Comparison of ENCODE assay signal across 8 cellular contexts in the genomic region with DNA sequence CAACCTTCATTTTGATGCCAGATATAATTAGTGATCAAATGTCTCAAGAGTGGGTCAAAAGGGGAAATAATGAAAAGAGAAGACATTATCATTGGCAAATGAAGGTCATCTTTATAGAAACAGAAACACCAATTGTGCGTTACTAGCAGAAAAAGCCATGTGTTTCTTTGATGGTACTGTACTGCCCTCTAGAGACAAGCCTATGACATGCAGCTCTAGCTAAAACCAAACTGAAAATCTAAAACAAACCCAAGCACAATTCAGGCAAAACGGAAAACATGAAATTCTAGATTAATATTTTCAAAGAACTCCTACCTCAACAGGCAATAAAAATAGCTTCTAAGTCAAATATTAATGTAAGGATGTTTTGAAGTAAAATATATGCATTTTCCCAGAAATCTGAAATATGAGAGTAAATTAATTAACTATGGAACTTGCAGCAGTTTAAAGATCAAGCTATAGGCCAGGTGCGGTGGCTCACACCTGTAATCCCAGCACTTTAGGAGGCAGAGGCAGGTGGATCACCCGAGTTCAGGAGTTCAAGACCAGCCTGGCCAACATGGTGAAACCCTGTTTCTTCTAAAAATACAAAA.
DNase-seq lines count a peak whose midpoint lies in the region; ATAC-seq and TF ChIP-seq lines count a peak whose summit lies in the region.

No MANE protein-coding gene starts in this region.

- no peak overlapping the region for H4K91ac ChIP-seq in trophoblast cell (ENCODE audit: low read depth, low read length)

- no peak overlapping the region for H2BK12ac ChIP-seq in trophoblast cell (ENCODE audit: low read length)

- DNase-seq in SIG-M5 treated with dmso at 0.1 percent for 504 hours (lab: John Stamatoyannopoulos, UW; ENCODE audit: unreplicated experiment) = peak; percentile 59
- DNase-seq in SIG-M5 (lab: John Stamatoyannopoulos, UW) = no peak
- peak; percentile 67 for DNase-seq in RKO (ENCODE audit: low spot score)
- peak; percentile 21 to 57 for DNase-seq in fibroblast of lung (ENCODE audit: low read depth in 2 of 2)
- DNase-seq in trophoblast cell = peak; percentile 18 to 69
- no peak for DNase-seq in posterior cingulate gyrus

- H3K4me3 ChIP-seq in fibroblast of lung (replicated peaks in 1 of 4; ENCODE audit: control extremely low read depth in 1 of 4, insufficient read depth in 1 of 4, low read depth in 3 of 4, low read length in 4 of 4) (no peak overlapping the region), trophoblast cell (ENCODE audit: low read depth, low read length) (no peak overlapping the region)

- intact Hi-C loops in posterior cingulate gyrus (cut with DNase I) = no loop called here

- H3K4me2 ChIP-seq in fibroblast of lung (ENCODE audit: extremely low read depth, insufficient read depth, low read length) (peak overlapping the region; percentile 59), trophoblast cell (ENCODE audit: low read length) (no peak overlapping the region)

- H3K9ac ChIP-seq in fibroblast of lung (ENCODE audit: insufficient read depth, low read length) = no peak overlapping the region
- no peak overlapping the region for H3K9ac ChIP-seq in trophoblast cell (ENCODE audit: low read length)

- no peaks in the 10 kb centered on the region for H3K4me1 ChIP-seq in fibroblast of lung (ENCODE audit: control insufficient read depth, extremely low read depth, insufficient read depth, low read length)
- no peaks in the 10 kb centered on the region for H3K4me1 ChIP-seq in trophoblast cell (ENCODE audit: control insufficient read depth in 1 of 2, insufficient read depth in 2 of 2, low read length in 2 of 2)

- no peak overlapping the region for H3K27ac ChIP-seq in fibroblast of lung (ENCODE audit: insufficient read depth, low read length)
- no peak overlapping the region for H3K27ac ChIP-seq in trophoblast cell (ENCODE audit: low read depth, low read length)

- no peaks in the 10 kb centered on the region for H4K20me1 ChIP-seq in fibroblast of lung (ENCODE audit: control insufficient read depth, extremely low read depth, insufficient read depth, low read length)

- no peaks in the 10 kb centered on the region for H3K36me3 ChIP-seq in fibroblast of lung (ENCODE audit: control insufficient read depth, insufficient read depth, low read length)
- no peaks in the 10 kb centered on the region for H3K36me3 ChIP-seq in trophoblast cell (ENCODE audit: control insufficient read depth in 1 of 2, insufficient read depth in 2 of 2, low read length in 2 of 2)

- ATAC-seq in GM21528 (IDR thresholded peaks at IDR 0.05; ENCODE audit: low FRiP score, unreplicated experiment) = peak; percentile 84

- H3K9me3 ChIP-seq in fibroblast of lung (ENCODE audit: control insufficient read depth, insufficient read depth, low read depth, low read length) (no peaks in the 10 kb centered on the region), trophoblast cell (ENCODE audit: insufficient read depth, low read depth, low read length) (no peaks in the 10 kb centered on the region)

- no CpG with 5 or more reads among the region's 4 CpGs for WGBS in trophoblast cell (ENCODE audit: extremely low coverage, insufficient coverage, insufficient read length)

- H2AFZ ChIP-seq in fibroblast of lung (ENCODE audit: low read length) (no peak overlapping the region), trophoblast cell (ENCODE audit: insufficient read depth, low read length, poor library complexity) (no peak overlapping the region)

- no peaks in the 10 kb centered on the region for H3K79me1 ChIP-seq in trophoblast cell (ENCODE audit: low read length)

- no peak overlapping the region for H3K4ac ChIP-seq in trophoblast cell (ENCODE audit: low read depth, low read length)

- no peak overlapping the region for H2AK5ac ChIP-seq in trophoblast cell (ENCODE audit: low read length)

- H2BK5ac ChIP-seq in trophoblast cell (ENCODE audit: low read depth, low read length, poor library complexity) = no peak overlapping the region

- TF ChIP-seq CTCF in LNCAP (IDR thresholded peaks at IDR 0.05) (peak; percentile 100), fibroblast of lung (conservative IDR thresholded peaks at IDR 0.05 in 1 of 2, IDR thresholded peaks at IDR 0.05 in 1 of 2; ENCODE audit: low read depth in 1 of 2, low read length in 2 of 2) (peak; percentile 90 to 92)

- H3K23ac ChIP-seq in trophoblast cell (ENCODE audit: low read length) = no peak overlapping the region

- H4K8ac ChIP-seq in trophoblast cell (ENCODE audit: low read depth, low read length) = no peak overlapping the region

- no peak overlapping the region for H3K18ac ChIP-seq in trophoblast cell (ENCODE audit: low read length)

- no peak overlapping the region for H4K12ac ChIP-seq in trophoblast cell (ENCODE audit: low read depth, low read length)

- H3K27me3 ChIP-seq in fibroblast of lung (ENCODE audit: control insufficient read depth, insufficient read depth, low read length) (no peaks in the 10 kb centered on the region), trophoblast cell (ENCODE audit: insufficient read depth, low read length) (no peaks in the 10 kb centered on the region)

- H3K79me2 ChIP-seq in fibroblast of lung (ENCODE audit: control insufficient read depth, insufficient read depth, low read length) (no peaks in the 10 kb centered on the region), trophoblast cell (ENCODE audit: control insufficient read depth, insufficient read depth, low read length, poor library complexity) (no peaks in the 10 kb centered on the region)

- H2BK120ac ChIP-seq in trophoblast cell (ENCODE audit: insufficient read depth, low read length, poor library complexity) = no peak overlapping the region

- no peak overlapping the region for H3K14ac ChIP-seq in trophoblast cell (ENCODE audit: low read length)

Comparison
In these comparisons a context has a peak if more than half of its experiments do, and no peak if none do; other contexts are left out.
1. DNase-seq: peak in SIG-M5 treated with dmso at 0.1 percent for 504 hours (single experiment), RKO (single experiment), fibroblast of lung (2 of 2) and trophoblast cell (2 of 2); none in SIG-M5 (single experiment) and posterior cingulate gyrus (0 of 10).